In genomic region chr3:113695426-113695817, GRCh38 we compare ENCODE assay signal across 8 cellular contexts. TPM values are rescaled to one million over a fixed set of nuclear protein-coding genes. Genes with fewer than 3 reads are reported as not detected.
DNase-seq lines count a peak whose midpoint lies in the region; ATAC-seq and TF ChIP-seq lines count a peak whose summit lies in the region.

No MANE protein-coding gene starts in this region.

- POLR2A ChIA-PET in CD8-positive, alpha-beta memory T cell (lab: Charles Lee) = interaction anchor here (0.5 to 3.5 kb wide), 4 partner anchors 11 to 361 kb away, joined by 3 to 29 read pairs (median 4); partner anchors contain the start of genes ATP6V1A, CCDC191, NAA50 and QTRT2

- H3K4me3 ChIP-seq in CD8-positive, alpha-beta memory T cell (ENCODE audit: low read length) = peak overlapping the region; percentile 58
- H3K4me3 ChIP-seq in Karpas-422 (ENCODE audit: low read length) = peak overlapping the region; percentile 80
- peak overlapping the region; percentile 80 for H3K4me3 ChIP-seq in choroid plexus epithelial cell (ENCODE audit: low read depth, low read length)
- H3K4me3 ChIP-seq in muscle layer of colon (ENCODE audit: low read depth in 1 of 2, low read length in 2 of 2) = peak overlapping the region; percentile 63 to 72

- TF ChIP-seq CTCF in choroid plexus epithelial cell (conservative IDR thresholded peaks at IDR 0.05; ENCODE audit: low read depth, low read length) (no peak), GM10266 (IDR thresholded peaks at IDR 0.05; ENCODE audit: control insufficient read depth, insufficient read depth, low read depth, missing control alignments) (no peak)

- peak overlapping the region; percentile 81 for H3K9ac ChIP-seq in Karpas-422 (ENCODE audit: low read length)
- peak overlapping the region; percentile 37 for H3K9ac ChIP-seq in muscle layer of colon (ENCODE audit: low read length)

- no peaks in the 10 kb centered on the region for H3K9me3 Mint-ChIP-seq in CD8-positive, alpha-beta memory T cell

- H3K4me1 Mint-ChIP-seq in CD8-positive, alpha-beta memory T cell = peaks cover 26 to 32% (median 28%) of the 10 kb centered on the region in 3 donors

- peaks cover 61% of the 10 kb centered on the region for H3K79me2 ChIP-seq in Karpas-422 (ENCODE audit: low read length)

- no peaks in the 10 kb centered on the region for H3K36me3 ChIP-seq in CD8-positive, alpha-beta memory T cell (ENCODE audit: insufficient read depth, low read length)
- H3K36me3 ChIP-seq in Karpas-422 (ENCODE audit: insufficient read depth, low read length) = no peaks in the 10 kb centered on the region
- H3K36me3 ChIP-seq in muscle layer of colon (ENCODE audit: insufficient read depth, low read length) = no peaks in the 10 kb centered on the region

- CTCF ChIA-PET in CD8-positive, alpha-beta memory T cell (lab: Charles Lee) = interaction anchor here (1.2 to 1.4 kb wide), 2 partner anchors 20 to 50 kb away, joined by 3 to 9 read pairs; no protein-coding TSS in a partner anchor

- H3K4me1 ChIP-seq in CD8-positive, alpha-beta memory T cell (ENCODE audit: insufficient read depth, low read length) = peaks cover 28% of the 10 kb centered on the region
- H3K4me1 ChIP-seq in Karpas-422 (ENCODE audit: low read length) = peaks cover 32% of the 10 kb centered on the region
- peaks cover 29% of the 10 kb centered on the region for H3K4me1 ChIP-seq in muscle layer of colon (ENCODE audit: insufficient read depth, low read length)

- peak overlapping the region; percentile 45 for H2AFZ ChIP-seq in Karpas-422 (ENCODE audit: low read length)

- H3K27ac ChIP-seq in CD8-positive, alpha-beta memory T cell (ENCODE audit: low read depth, low read length) = peak overlapping the region; percentile 71
- H3K27ac ChIP-seq in Karpas-422 (ENCODE audit: low read length) (peak overlapping the region; percentile 85), muscle layer of colon (ENCODE audit: low read depth, low read length) (peak overlapping the region; percentile 76)

- no peaks in the 10 kb centered on the region for H3K9me3 ChIP-seq in CD8-positive, alpha-beta memory T cell (ENCODE audit: low read length)
- H3K9me3 ChIP-seq in Karpas-422 (ENCODE audit: low read length) (no peaks in the 10 kb centered on the region), muscle layer of colon (ENCODE audit: low read length) (no peaks in the 10 kb centered on the region)

- peak overlapping the region; percentile 93 to 99 (median 99) for H3K27ac Mint-ChIP-seq in CD8-positive, alpha-beta memory T cell

- no peaks in the 10 kb centered on the region for H3K9me2 ChIP-seq in Karpas-422 (replicated peaks; ENCODE audit: insufficient read depth, low read length)

- peak overlapping the region; percentile 88 for H3K4me2 ChIP-seq in Karpas-422 (ENCODE audit: low read depth, low read length, poor library complexity, severe bottlenecking)

- H3K4me3 Mint-ChIP-seq in CD8-positive, alpha-beta memory T cell = peak overlapping the region; percentile 91 to 100 (median 98)

- H3K27me3 ChIP-seq in CD8-positive, alpha-beta memory T cell (ENCODE audit: insufficient read depth, low read length, poor library complexity, severe bottlenecking) = no peaks in the 10 kb centered on the region
- H3K27me3 ChIP-seq in Karpas-422 (ENCODE audit: low read length) = no peaks in the 10 kb centered on the region
- H3K27me3 ChIP-seq in muscle layer of colon (ENCODE audit: control insufficient read depth in 1 of 2, insufficient read depth in 2 of 2, low read length in 2 of 2) = no peaks in the 10 kb centered on the region

- no peaks in the 10 kb centered on the region for H4K20me1 ChIP-seq in Karpas-422 (ENCODE audit: insufficient read depth, low read depth, low read length)

- peaks cover 0 to 1% of the 10 kb centered on the region in 2 donors for H3K27me3 Mint-ChIP-seq in CD8-positive, alpha-beta memory T cell

- no peak for ATAC-seq in GM21360 (IDR thresholded peaks at IDR 0.05; ENCODE audit: unreplicated experiment)

- peak in 1 of 5 donors; percentile 3 for DNase-seq in CD8-positive, alpha-beta memory T cell
- DNase-seq in Karpas-422 (peak; percentile 79), choroid plexus epithelial cell (ENCODE audit: low read depth) (peak; percentile 50), NCI-H446 (lab: John Stamatoyannopoulos, UW) (no peak), GM10266 (ENCODE audit: extremely low spot score) (no peak), NCI-H1048 (lab: John Stamatoyannopoulos, UW) (no peak)

- peaks cover 0 to 11% (median 1%) of the 10 kb centered on the region in 3 donors for H3K36me3 Mint-ChIP-seq in CD8-positive, alpha-beta memory T cell

RNA-seq across cellular contexts. Expression of gene USF3, which starts 1.0 kb away (rescaled TPM):
- 10 to 100 TPM; 11.2 to 13.2 TPM for total RNA-seq in CD8-positive, alpha-beta memory T cell
- 4.9 TPM for polyA plus RNA-seq in CD8-positive, alpha-beta memory T cell
- 11.9 and 32.2 TPM in 2 replicates for total RNA-seq in Karpas-422 (2014; rRNA removed; shearing (Covaris generic); ENCODE audit: low replicate concordance)

RNA-seq across cellular contexts. Expression of gene NAA50, which starts 50.6 kb away (rescaled TPM):
- 100 to 1,000 TPM; 194 to 199 TPM for total RNA-seq in CD8-positive, alpha-beta memory T cell
- polyA plus RNA-seq in CD8-positive, alpha-beta memory T cell = 77.7 TPM
- total RNA-seq in Karpas-422 (2014; rRNA removed; shearing (Covaris generic); ENCODE audit: low replicate concordance) = 181 and 206 TPM in 2 replicates

RNA-seq across cellular contexts. Expression of gene ATP6V1A, which starts 51.4 kb away (rescaled TPM):
- 10 to 100 TPM; 45.4 to 48.0 TPM for total RNA-seq in CD8-positive, alpha-beta memory T cell
- 34.0 TPM for polyA plus RNA-seq in CD8-positive, alpha-beta memory T cell
- 25.0 and 39.7 TPM in 2 replicates for total RNA-seq in Karpas-422 (2014; rRNA removed; shearing (Covaris generic); ENCODE audit: low replicate concordance)

Comparison
In these comparisons a context has a peak if more than half of its experiments do, and no peak if none do; other contexts are left out.
1. DNase-seq: peak in Karpas-422 (single experiment) and choroid plexus epithelial cell (single experiment); none in NCI-H446 (0 of 2), GM10266 (single experiment) and NCI-H1048 (single experiment).
2. Peak in every context shown above with its lines, with median percentiles within 50 percentile points of each other: H3K27ac ChIP-seq and H3K4me3 ChIP-seq.